In the genomic region with DNA sequence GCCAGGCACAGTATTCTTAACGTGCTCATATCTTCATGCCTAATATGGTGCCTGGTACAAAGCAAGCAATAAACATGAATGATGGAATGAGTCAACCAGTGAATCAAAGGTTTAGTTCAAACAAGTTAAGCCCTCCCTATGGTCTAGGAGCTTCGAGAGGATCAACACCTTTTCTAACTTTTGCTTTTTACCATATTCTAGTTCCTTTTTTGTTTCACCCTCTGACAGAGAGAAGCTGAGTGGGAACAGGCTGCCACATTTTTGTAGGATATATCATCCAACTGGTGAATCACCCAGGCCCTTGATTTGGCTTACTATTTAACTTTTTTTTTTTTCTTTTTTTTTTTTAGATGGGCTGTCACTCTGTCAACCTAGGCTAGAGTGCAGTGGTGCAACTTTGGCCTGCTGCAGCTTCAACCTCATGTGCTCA, we compare ENCODE assay signal across 1 cellular context.
TF ChIP-seq lines count a peak whose summit lies in the region.

No MANE protein-coding gene starts in this region.

TF ChIP-seq in GM23338, 12 proteins besides CTCF, POLR2A, EP300 and RAD21 (continued from another document):
- TF ChIP-seq, protein P1, sequence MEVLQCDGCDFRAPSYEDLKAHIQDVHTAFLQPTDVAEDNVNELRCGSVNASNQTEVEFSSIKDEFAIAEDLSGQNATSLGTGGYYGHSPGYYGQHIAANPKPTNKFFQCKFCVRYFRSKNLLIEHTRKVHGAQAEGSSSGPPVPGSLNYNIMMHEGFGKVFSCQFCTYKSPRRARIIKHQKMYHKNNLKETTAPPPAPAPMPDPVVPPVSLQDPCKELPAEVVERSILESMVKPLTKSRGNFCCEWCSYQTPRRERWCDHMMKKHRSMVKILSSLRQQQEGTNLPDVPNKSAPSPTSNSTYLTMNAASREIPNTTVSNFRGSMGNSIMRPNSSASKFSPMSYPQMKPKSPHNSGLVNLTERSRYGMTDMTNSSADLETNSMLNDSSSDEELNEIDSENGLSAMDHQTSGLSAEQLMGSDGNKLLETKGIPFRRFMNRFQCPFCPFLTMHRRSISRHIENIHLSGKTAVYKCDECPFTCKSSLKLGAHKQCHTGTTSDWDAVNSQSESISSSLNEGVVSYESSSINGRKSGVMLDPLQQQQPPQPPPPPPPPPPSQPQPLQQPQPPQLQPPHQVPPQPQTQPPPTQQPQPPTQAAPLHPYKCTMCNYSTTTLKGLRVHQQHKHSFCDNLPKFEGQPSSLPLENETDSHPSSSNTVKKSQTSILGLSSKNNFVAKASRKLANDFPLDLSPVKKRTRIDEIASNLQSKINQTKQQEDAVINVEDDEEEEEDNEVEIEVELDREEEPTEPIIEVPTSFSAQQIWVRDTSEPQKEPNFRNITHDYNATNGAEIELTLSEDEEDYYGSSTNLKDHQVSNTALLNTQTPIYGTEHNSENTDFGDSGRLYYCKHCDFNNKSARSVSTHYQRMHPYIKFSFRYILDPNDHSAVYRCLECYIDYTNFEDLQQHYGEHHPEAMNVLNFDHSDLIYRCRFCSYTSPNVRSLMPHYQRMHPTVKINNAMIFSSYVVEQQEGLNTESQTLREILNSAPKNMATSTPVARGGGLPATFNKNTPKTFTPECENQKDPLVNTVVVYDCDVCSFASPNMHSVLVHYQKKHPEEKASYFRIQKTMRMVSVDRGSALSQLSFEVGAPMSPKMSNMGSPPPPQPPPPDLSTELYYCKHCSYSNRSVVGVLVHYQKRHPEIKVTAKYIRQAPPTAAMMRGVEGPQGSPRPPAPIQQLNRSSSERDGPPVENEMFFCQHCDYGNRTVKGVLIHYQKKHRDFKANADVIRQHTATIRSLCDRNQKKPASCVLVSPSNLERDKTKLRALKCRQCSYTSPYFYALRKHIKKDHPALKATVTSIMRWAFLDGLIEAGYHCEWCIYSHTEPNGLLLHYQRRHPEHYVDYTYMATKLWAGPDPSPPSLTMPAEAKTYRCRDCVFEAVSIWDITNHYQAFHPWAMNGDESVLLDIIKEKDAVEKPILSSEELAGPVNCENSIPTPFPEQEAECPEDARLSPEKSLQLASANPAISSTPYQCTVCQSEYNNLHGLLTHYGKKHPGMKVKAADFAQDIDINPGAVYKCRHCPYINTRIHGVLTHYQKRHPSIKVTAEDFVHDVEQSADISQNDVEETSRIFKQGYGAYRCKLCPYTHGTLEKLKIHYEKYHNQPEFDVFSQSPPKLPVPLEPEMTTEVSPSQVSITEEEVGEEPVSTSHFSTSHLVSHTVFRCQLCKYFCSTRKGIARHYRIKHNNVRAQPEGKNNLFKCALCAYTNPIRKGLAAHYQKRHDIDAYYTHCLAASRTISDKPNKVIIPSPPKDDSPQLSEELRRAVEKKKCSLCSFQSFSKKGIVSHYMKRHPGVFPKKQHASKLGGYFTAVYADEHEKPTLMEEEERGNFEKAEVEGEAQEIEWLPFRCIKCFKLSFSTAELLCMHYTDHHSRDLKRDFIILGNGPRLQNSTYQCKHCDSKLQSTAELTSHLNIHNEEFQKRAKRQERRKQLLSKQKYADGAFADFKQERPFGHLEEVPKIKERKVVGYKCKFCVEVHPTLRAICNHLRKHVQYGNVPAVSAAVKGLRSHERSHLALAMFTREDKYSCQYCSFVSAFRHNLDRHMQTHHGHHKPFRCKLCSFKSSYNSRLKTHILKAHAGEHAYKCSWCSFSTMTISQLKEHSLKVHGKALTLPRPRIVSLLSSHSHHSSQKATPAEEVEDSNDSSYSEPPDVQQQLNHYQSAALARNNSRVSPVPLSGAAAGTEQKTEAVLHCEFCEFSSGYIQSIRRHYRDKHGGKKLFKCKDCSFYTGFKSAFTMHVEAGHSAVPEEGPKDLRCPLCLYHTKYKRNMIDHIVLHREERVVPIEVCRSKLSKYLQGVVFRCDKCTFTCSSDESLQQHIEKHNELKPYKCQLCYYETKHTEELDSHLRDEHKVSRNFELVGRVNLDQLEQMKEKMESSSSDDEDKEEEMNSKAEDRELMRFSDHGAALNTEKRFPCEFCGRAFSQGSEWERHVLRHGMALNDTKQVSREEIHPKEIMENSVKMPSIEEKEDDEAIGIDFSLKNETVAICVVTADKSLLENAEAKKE (CRISPR knock-in tag; IDR thresholded peaks at IDR 0.05), result no peak
